ENCODE assay signal across 13 cellular contexts in the genomic region with DNA sequence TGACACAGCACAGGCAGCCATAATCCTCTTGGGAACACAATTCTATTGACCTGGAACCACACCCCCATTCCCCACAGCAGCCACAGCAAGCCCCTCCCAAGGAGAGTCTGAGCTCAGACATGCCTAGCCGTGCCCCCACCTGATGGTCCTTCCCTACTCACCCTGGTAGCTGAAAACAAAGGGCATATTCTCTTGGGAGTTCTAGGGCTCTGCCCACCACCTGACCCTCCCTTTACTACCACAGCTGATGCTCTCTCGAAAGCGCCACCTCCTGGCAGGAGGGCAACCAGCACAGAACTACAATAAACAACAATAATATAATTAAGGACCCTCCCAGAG.
DNase-seq lines count a peak whose midpoint lies in the region; ATAC-seq, FAIRE-seq and TF ChIP-seq lines count a peak whose summit lies in the region.
"Had no signal": no experiment of that assay in that cellular context is flagged by ENCODE, and none has a peak within 500 bp of the region (broad histone marks: within the 10 kb centered on the region; RNA-seq: fewer than 3 reads in every experiment).

No MANE protein-coding gene starts in this region.

- H3K4me1 ChIP-seq in GM23338 (ENCODE audit: insufficient read depth) = no peaks in the 10 kb centered on the region
- H3K4me1 ChIP-seq in endodermal cell (ENCODE audit: control insufficient read depth, insufficient read depth, low read length) = no peaks in the 10 kb centered on the region
- H3K4me1 ChIP-seq: psoas muscle had no signal

- no peak for DNase-seq in AG09309 (ENCODE audit: low read depth)
- DNase-seq in GM23338 (ENCODE audit: low spot score) = peak; percentile 86
- peak; percentile 11 for DNase-seq in NCI-H82 treated with DMSO at 0.1 percent for 48 hours (lab: John Stamatoyannopoulos, UW; ENCODE audit: unreplicated experiment)
- DNase-seq in endodermal cell = peak; percentile 91
- no peak for DNase-seq in RKO (ENCODE audit: low spot score)
- DNase-seq in mucosa of gallbladder (ENCODE audit: low spot score) = no peak
- DNase-seq in HTR-8/SVneo (ENCODE audit: insufficient read length, low spot score) = no peak
- DNase-seq: effector CD4-positive, alpha-beta T cell; psoas muscle had no signal

- no peaks in the 10 kb centered on the region; the same call in 2 of the 3 replicates for H3K36me3 Mint-ChIP-seq in GM23338 (ENCODE audit: low read depth)
- peaks cover 3% of the 10 kb centered on the region for H3K36me3 Mint-ChIP-seq in endodermal cell (ENCODE audit: low read depth)

- H3F3A ChIP-seq in GM23338 (replicated peaks; ENCODE audit: low read depth) = no peaks in the 10 kb centered on the region

- peak; percentile 96 for ATAC-seq in GM23338
- ATAC-seq in GM18511 (IDR thresholded peaks at IDR 0.05; ENCODE audit: unreplicated experiment) = no peak
- ATAC-seq: psoas muscle, Right ventricle myocardium inferior had no signal

- FAIRE-seq in HTR-8/SVneo (lab: Jason Lieb, UNC) = no peak
- FAIRE-seq: islet of Langerhans had no signal

- peaks cover 10% of the 10 kb centered on the region; the same call in 2 of the 3 replicates for H3K4me1 Mint-ChIP-seq in GM23338
- peaks cover 12% of the 10 kb centered on the region for H3K4me1 Mint-ChIP-seq in endodermal cell

- 51 to 100% methylated on average over 1 to 3 of the region's 3 CpGs for WGBS in endodermal cell (ENCODE audit: insufficient coverage in 1 of 2, insufficient read length in 1 of 2), 2 experiments

- H3K36me3 ChIP-seq in GM23338 (ENCODE audit: insufficient read depth) = no peaks in the 10 kb centered on the region
- no peaks in the 10 kb centered on the region for H3K36me3 ChIP-seq in endodermal cell (ENCODE audit: control insufficient read depth, insufficient read depth, low read length)

- H3K27ac Mint-ChIP-seq in GM23338 (peak overlapping the region; percentile 97), endodermal cell (peak overlapping the region; percentile 88)

- H2AFZ ChIP-seq in GM23338 = peak overlapping the region; percentile 93

- no peak overlapping the region for H3K4me2 ChIP-seq in GM23338

- no peaks in the 10 kb centered on the region for H3K79me2 ChIP-seq in GM23338 (replicated peaks; ENCODE audit: insufficient read depth)

- no peak overlapping the region for H3K27ac ChIP-seq in GM23338 (ENCODE audit: low read depth)
- H3K27ac ChIP-seq in endodermal cell (ENCODE audit: low read depth, low read length) = no peak overlapping the region
- H3K27ac ChIP-seq: HL-60, psoas muscle had no signal

- H3K4me3 ChIP-seq in AG09309 (ENCODE audit: control insufficient read depth, low read depth, low read length) = no peak overlapping the region
- no peak overlapping the region for H3K4me3 ChIP-seq in GM23338
- no peak overlapping the region for H3K4me3 ChIP-seq in endodermal cell (ENCODE audit: low read length)
- H3K4me3 ChIP-seq: psoas muscle had no signal

- H3K9me3 Mint-ChIP-seq in GM23338 = peaks cover 22% of the 10 kb centered on the region; the same call in 2 of the 3 replicates
- H3K9me3 Mint-ChIP-seq in endodermal cell = peaks cover 42% of the 10 kb centered on the region

- TF ChIP-seq CTCF in AG09309 (IDR thresholded peaks at IDR 0.05; ENCODE audit: control insufficient read depth, insufficient read depth, low read depth, low read length, missing control alignments) (peak; percentile 30), GM23338 (conservative IDR thresholded peaks at IDR 0.05; ENCODE audit: low read depth in 2 of 2) (peak; percentile 83 to 87), endodermal cell (conservative IDR thresholded peaks at IDR 0.05) (peak; percentile 77)

- H3K27me3 ChIP-seq in GM23338 (ENCODE audit: insufficient read depth) (no peaks in the 10 kb centered on the region), endodermal cell (ENCODE audit: control insufficient read depth, insufficient read depth, low read length, poor library complexity, severe bottlenecking) (no peaks in the 10 kb centered on the region)

- peaks cover 23% of the 10 kb centered on the region for H3K9me3 ChIP-seq in endodermal cell (ENCODE audit: control insufficient read depth, low read length)
- H3K9me3 ChIP-seq: psoas muscle had no signal

- no peak overlapping the region for H3K9ac ChIP-seq in endodermal cell (ENCODE audit: extremely low read depth, low read length, poor library complexity, severe bottlenecking)

- H3K9me2 ChIP-seq in GM23338 (ENCODE audit: insufficient read depth) = no peaks in the 10 kb centered on the region

- peaks cover 6% of the 10 kb centered on the region for H3K27me3 Mint-ChIP-seq in GM23338 (ENCODE audit: insufficient read depth, low read depth, poor library complexity)
- H3K27me3 Mint-ChIP-seq in endodermal cell (ENCODE audit: insufficient read depth) = peaks cover 11% of the 10 kb centered on the region

- H3K4me3 Mint-ChIP-seq in GM23338 = no peak overlapping the region
- no peak overlapping the region for H3K4me3 Mint-ChIP-seq in endodermal cell

- no peaks in the 10 kb centered on the region for H4K20me1 ChIP-seq in GM23338 (replicated peaks; ENCODE audit: insufficient read depth)

TF ChIP-seq in GM23338, 12 proteins besides CTCF, POLR2A, EP300 and RAD21 (continues in another document):
- no peak for TF ChIP-seq ZNF331 (CRISPR knock-in tag; IDR thresholded peaks at IDR 0.05; ENCODE audit: low read depth)
- no peak for TF ChIP-seq NANOG (IDR thresholded peaks at IDR 0.05; ENCODE audit: borderline replicate concordance)
- TF ChIP-seq EZH2 (IDR thresholded peaks at IDR 0.05; ENCODE audit: low read depth, unreplicated experiment) = no peak
- TF ChIP-seq, protein P1, sequence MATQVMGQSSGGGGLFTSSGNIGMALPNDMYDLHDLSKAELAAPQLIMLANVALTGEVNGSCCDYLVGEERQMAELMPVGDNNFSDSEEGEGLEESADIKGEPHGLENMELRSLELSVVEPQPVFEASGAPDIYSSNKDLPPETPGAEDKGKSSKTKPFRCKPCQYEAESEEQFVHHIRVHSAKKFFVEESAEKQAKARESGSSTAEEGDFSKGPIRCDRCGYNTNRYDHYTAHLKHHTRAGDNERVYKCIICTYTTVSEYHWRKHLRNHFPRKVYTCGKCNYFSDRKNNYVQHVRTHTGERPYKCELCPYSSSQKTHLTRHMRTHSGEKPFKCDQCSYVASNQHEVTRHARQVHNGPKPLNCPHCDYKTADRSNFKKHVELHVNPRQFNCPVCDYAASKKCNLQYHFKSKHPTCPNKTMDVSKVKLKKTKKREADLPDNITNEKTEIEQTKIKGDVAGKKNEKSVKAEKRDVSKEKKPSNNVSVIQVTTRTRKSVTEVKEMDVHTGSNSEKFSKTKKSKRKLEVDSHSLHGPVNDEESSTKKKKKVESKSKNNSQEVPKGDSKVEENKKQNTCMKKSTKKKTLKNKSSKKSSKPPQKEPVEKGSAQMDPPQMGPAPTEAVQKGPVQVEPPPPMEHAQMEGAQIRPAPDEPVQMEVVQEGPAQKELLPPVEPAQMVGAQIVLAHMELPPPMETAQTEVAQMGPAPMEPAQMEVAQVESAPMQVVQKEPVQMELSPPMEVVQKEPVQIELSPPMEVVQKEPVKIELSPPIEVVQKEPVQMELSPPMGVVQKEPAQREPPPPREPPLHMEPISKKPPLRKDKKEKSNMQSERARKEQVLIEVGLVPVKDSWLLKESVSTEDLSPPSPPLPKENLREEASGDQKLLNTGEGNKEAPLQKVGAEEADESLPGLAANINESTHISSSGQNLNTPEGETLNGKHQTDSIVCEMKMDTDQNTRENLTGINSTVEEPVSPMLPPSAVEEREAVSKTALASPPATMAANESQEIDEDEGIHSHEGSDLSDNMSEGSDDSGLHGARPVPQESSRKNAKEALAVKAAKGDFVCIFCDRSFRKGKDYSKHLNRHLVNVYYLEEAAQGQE (IDR thresholded peaks at IDR 0.05; ENCODE audit: unreplicated experiment) = no peak
- no peak for TF ChIP-seq CREB1 (CRISPR knock-in tag; IDR thresholded peaks at IDR 0.05; ENCODE audit: low read depth)
- TF ChIP-seq EZH2phosphoT487 (IDR thresholded peaks at IDR 0.05; ENCODE audit: unreplicated experiment) = no peak
- TF ChIP-seq JUNB (IDR thresholded peaks at IDR 0.05; ENCODE audit: unreplicated experiment) = no peak
- TF ChIP-seq POLR2AphosphoS5 (IDR thresholded peaks at IDR 0.05; ENCODE audit: low read depth) = no peak

Comparison
In these comparisons a context has a peak if more than half of its experiments do, and no peak if none do; other contexts are left out.
1. DNase-seq: peak in GM23338 (single experiment), NCI-H82 treated with DMSO at 0.1 percent for 48 hours (single experiment) and endodermal cell (single experiment); none in AG09309 (single experiment), RKO (single experiment), mucosa of gallbladder (single experiment) and HTR-8/SVneo (single experiment).
2. CTCF ChIP-seq: peak in every context shown above with its lines; median percentile 85 in GM23338; 77 in endodermal cell; 30 in AG09309.